15 cellular contexts compared by ENCODE assay signal in the genomic region with DNA sequence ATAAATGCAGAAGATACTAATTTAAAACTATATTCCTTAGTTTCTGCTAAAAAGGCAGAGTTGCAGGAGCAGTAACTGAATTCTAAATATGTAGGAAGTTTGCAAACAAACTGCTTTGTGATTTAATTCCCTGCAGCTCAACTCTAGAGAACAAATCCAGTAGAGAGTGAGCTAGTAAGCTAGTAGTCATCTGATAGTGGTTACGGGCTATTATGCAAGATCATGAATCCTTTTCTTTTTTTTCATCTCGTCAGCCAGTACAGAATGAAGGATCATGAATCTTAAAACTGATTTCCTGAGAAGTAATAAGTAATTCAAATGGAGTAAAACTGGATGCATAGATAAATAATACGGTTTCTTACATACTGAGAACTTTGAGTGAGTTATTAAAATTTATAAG. TPM values are rescaled to one million over a fixed set of nuclear protein-coding genes. Genes with fewer than 3 reads are reported as not detected.
DNase-seq lines count a peak whose midpoint lies in the region; ATAC-seq, FAIRE-seq and TF ChIP-seq lines count a peak whose summit lies in the region.
"Had no signal": no experiment of that assay in that cellular context is flagged by ENCODE, and none has a peak within 500 bp of the region (broad histone marks: within the 10 kb centered on the region; RNA-seq: fewer than 3 reads in every experiment).

No MANE protein-coding gene starts in this region.

- peaks cover 0 to 2% (median 0%) of the 10 kb centered on the region in 7 donors for H3K9me3 Mint-ChIP-seq in CD4-positive, CD25-positive, alpha-beta regulatory T cell
- H3K9me3 Mint-ChIP-seq in T-cell (no peaks in the 10 kb centered on the region), CD14-positive monocyte (peaks cover 0 to 2% (median 0%) of the 10 kb centered on the region in 7 donors)
- H3K9me3 Mint-ChIP-seq: dendritic cell treated with granulocyte-macrophage colony-stimulating factor and Interleukin-4, amounts not matched to agents 40 ng/mL and 50 ng/mL, for 4 days had no signal

- no peak for TF ChIP-seq POLR2A in H54 (IDR thresholded peaks at IDR 0.05; ENCODE audit: low read depth, low read length)

- H3K4me3 Mint-ChIP-seq in CD4-positive, CD25-positive, alpha-beta regulatory T cell, result no peak overlapping the region
- H3K4me3 Mint-ChIP-seq in T-cell (no peak overlapping the region), CD14-positive monocyte (no peak overlapping the region)
- H3K4me3 Mint-ChIP-seq: activated naive CD8-positive, alpha-beta T cell; dendritic cell treated with granulocyte-macrophage colony-stimulating factor and Interleukin-4, amounts not matched to agents 40 ng/mL and 50 ng/mL, for 4 days had no signal

- peak; percentile 48 for FAIRE-seq in H54 (lab: Jason Lieb, UNC)

- H3K36me3 ChIP-seq in CD4-positive, CD25-positive, alpha-beta regulatory T cell (ENCODE audit: control insufficient read depth, insufficient read depth, low read length), result peaks cover 8% of the 10 kb centered on the region

- no peaks in the 10 kb centered on the region for H3K27me3 Mint-ChIP-seq in CD4-positive, CD25-positive, alpha-beta regulatory T cell
- H3K27me3 Mint-ChIP-seq in T-cell, result no peaks in the 10 kb centered on the region
- no peaks in the 10 kb centered on the region for H3K27me3 Mint-ChIP-seq in CD14-positive monocyte (ENCODE audit: low read depth in 3 of 3)
- H3K27me3 Mint-ChIP-seq: activated naive CD8-positive, alpha-beta T cell; dendritic cell treated with granulocyte-macrophage colony-stimulating factor and Interleukin-4, amounts not matched to agents 40 ng/mL and 50 ng/mL, for 4 days had no signal

- POLR2A ChIA-PET in T-cell (lab: Charles Lee), result interaction anchor here in 1 of 2 donors (0.7 kb wide), 1 partner anchor 95 kb away, joined by 3 read pairs; no protein-coding TSS in a partner anchor

- peaks cover 25 to 63% (median 55%) of the 10 kb centered on the region in 4 donors for H3K4me1 Mint-ChIP-seq in CD4-positive, CD25-positive, alpha-beta regulatory T cell
- H3K4me1 Mint-ChIP-seq in T-cell (peaks cover 61 to 69% (median 69%) of the 10 kb centered on the region in 3 donors), CD14-positive monocyte (peaks cover 45% of the 10 kb centered on the region)

- no peak for TF ChIP-seq CTCF in fibroblast of villous mesenchyme (IDR thresholded peaks at IDR 0.05; ENCODE audit: insufficient read depth, low read depth, low read length)
- no peak for TF ChIP-seq CTCF in CD14-positive monocyte (IDR thresholded peaks at IDR 0.05)

- H3K27ac Mint-ChIP-seq in CD4-positive, CD25-positive, alpha-beta regulatory T cell, result peak overlapping the region in 2 of 3 donors; percentile 11 to 66
- H3K27ac Mint-ChIP-seq in T-cell (peak overlapping the region; percentile 69 to 73), CD14-positive monocyte (peak overlapping the region in 1 of 7 donors; percentile 27)
- H3K27ac Mint-ChIP-seq: activated naive CD8-positive, alpha-beta T cell; dendritic cell treated with granulocyte-macrophage colony-stimulating factor and Interleukin-4, amounts not matched to agents 40 ng/mL and 50 ng/mL, for 4 days had no signal

- H3K9me3 ChIP-seq in CD4-positive, CD25-positive, alpha-beta regulatory T cell (ENCODE audit: control insufficient read depth in 2 of 2, low read length in 2 of 2), result no peaks in the 10 kb centered on the region
- H3K9me3 ChIP-seq: SJSA1 had no signal

- intact Hi-C loops in CD14-positive monocyte (cut with micrococcal nuclease), result loop anchor here in 1 of 2 donors (10.0 kb wide), 1 partner anchor 223 kb away; no protein-coding TSS in a partner anchor

- H3K27me3 ChIP-seq in CD4-positive, CD25-positive, alpha-beta regulatory T cell (ENCODE audit: control insufficient read depth, insufficient read depth, low read length), result no peaks in the 10 kb centered on the region
- H3K27me3 ChIP-seq: SJSA1 had no signal

- H3K36me3 Mint-ChIP-seq in CD4-positive, CD25-positive, alpha-beta regulatory T cell, result peaks cover 33% of the 10 kb centered on the region
- peaks cover 44% of the 10 kb centered on the region for H3K36me3 Mint-ChIP-seq in T-cell
- peaks cover 7 to 10% of the 10 kb centered on the region in 2 donors for H3K36me3 Mint-ChIP-seq in CD14-positive monocyte

- no peak for ATAC-seq in CD4-positive, CD25-positive, alpha-beta regulatory T cell (ENCODE audit: low read depth in 2 of 2)
- ATAC-seq in T-cell (replicated peaks in 1 of 4) (no peak), HG03460 (IDR thresholded peaks at IDR 0.05; ENCODE audit: unreplicated experiment) (no peak), HG02840 (IDR thresholded peaks at IDR 0.05; ENCODE audit: low FRiP score, unreplicated experiment) (no peak), HG02973 (IDR thresholded peaks at IDR 0.05; ENCODE audit: unreplicated experiment) (no peak)

- peaks cover 24% of the 10 kb centered on the region for H3K4me1 ChIP-seq in CD4-positive, CD25-positive, alpha-beta regulatory T cell (ENCODE audit: control insufficient read depth, insufficient read depth, low read length, poor library complexity, severe bottlenecking)

- H3K4me3 ChIP-seq in CD4-positive, CD25-positive, alpha-beta regulatory T cell (ENCODE audit: low read depth, low read length), result no peak overlapping the region
- no peak overlapping the region for H3K4me3 ChIP-seq in fibroblast of villous mesenchyme (ENCODE audit: low read depth, low read length)
- H3K4me3 ChIP-seq: SJSA1 had no signal

- CTCF ChIA-PET in T-cell (lab: Charles Lee), result interaction anchor here (0.8 to 1.2 kb wide), 2 partner anchors 264 to 266 kb away, joined by 3 to 6 read pairs; no protein-coding TSS in a partner anchor

- no peak overlapping the region for H3K27ac ChIP-seq in CD4-positive, CD25-positive, alpha-beta regulatory T cell (ENCODE audit: insufficient read depth, low read length, poor library complexity, severe bottlenecking)
- H3K27ac ChIP-seq: HL-60, SJSA1, VCaP had no signal

- DNase-seq in CD4-positive, CD25-positive, alpha-beta regulatory T cell, result no peak
- DNase-seq in H54 (ENCODE audit: insufficient read length, low spot score), result no peak
- DNase-seq in T-cell, result no peak
- DNase-seq in fibroblast of villous mesenchyme (ENCODE audit: low read depth), result peak; percentile 59
- no peak for DNase-seq in CD14-positive monocyte (ENCODE audit: low spot score)
- DNase-seq: MM.1S, NCI-H446 treated with DMSO at 0.1 percent for 48 hours had no signal

RNA-seq across cellular contexts. Expression of a gene that starts 3.3 kb away (rescaled TPM):
- total RNA-seq in CD4-positive, CD25-positive, alpha-beta regulatory T cell, result 30.6 TPM
- 10 to 100 TPM; 31.8 to 49.8 (median 45.7) TPM for polyA plus RNA-seq in CD4-positive, CD25-positive, alpha-beta regulatory T cell
- total RNA-seq in T-cell (10 to 100 TPM; 42.7 to 65.6 (median 45.0) TPM), fibroblast of villous mesenchyme (27.7 and 32.0 TPM in 2 replicates)
- 10 to 100 TPM; 12.0 to 14.3 TPM for polyA plus RNA-seq in CD14-positive monocyte
